Comparison of ENCODE assay signal across 8 cellular contexts in genomic region chr16:47137925-47138324, GRCh38. TPM values are rescaled to one million over a fixed set of nuclear protein-coding genes. Genes with fewer than 3 reads are reported as not detected.
A peak's percentile ranks its signal among the peaks of the same experiment; 100 is the strongest.
DNase-seq lines count a peak whose midpoint lies in the region; ATAC-seq, FAIRE-seq and TF ChIP-seq lines count a peak whose summit lies in the region.
"Not testable (repeated sequence)": the region's sequence is repeated elsewhere in the genome, so short reads cannot be mapped to it uniquely, and the experiment has no call there.

No MANE protein-coding gene starts in this region.

- H3K27me3 Mint-ChIP-seq in activated CD8-positive, alpha-beta T cell treated with anti-CD3 and anti-CD28 coated beads for 36 hours: not testable (repeated sequence)

- not testable (repeated sequence) for H3K9me3 ChIP-seq in A549; RWPE2 (ENCODE audit: severe bottlenecking); endothelial cell of umbilical vein (replicated peaks; ENCODE audit: control insufficient read depth, insufficient read depth, low read length); transverse colon

- CTCF ChIA-PET in A549 (lab: Yijun Ruan, JAX): interaction anchor here (1.4 kb wide), 1 partner anchor 1027 kb away, joined by 4 read pairs; no protein-coding TSS in a partner anchor
- CTCF ChIA-PET in activated CD8-positive, alpha-beta T cell treated with anti-CD3 and anti-CD28 coated beads for 36 hours (lab: Charles Lee): interaction anchor here (2.0 kb wide), 1 partner anchor 1019 kb away, joined by 5 read pairs; no protein-coding TSS in a partner anchor
- CTCF ChIA-PET in endothelial cell of umbilical vein (lab: Charles Lee): interaction anchor here (0.8 to 3.9 kb wide), 6 partner anchors 25 to 1027 kb away, joined by 3 to 40 read pairs (median 4); partner anchors contain the start of genes ITFG1 and PHKB

- TF ChIP-seq POLR2A in A549 (IDR thresholded peaks at IDR 0.05; ENCODE audit: low read length); endothelial cell of umbilical vein (IDR thresholded peaks at IDR 0.05; ENCODE audit: low read depth, low read length); transverse colon (IDR thresholded peaks at IDR 0.05): not testable (repeated sequence)

- peaks cover 29% of the 10 kb centered on the region for H3K79me2 ChIP-seq in endothelial cell of umbilical vein (ENCODE audit: control insufficient read depth, insufficient read depth, low read length)

- not testable (repeated sequence) for H2AFZ ChIP-seq in endothelial cell of umbilical vein (ENCODE audit: low read depth, low read length)

- H3K4me2 ChIP-seq in A549: peak overlapping the region; percentile 35
- not testable (repeated sequence) for H3K4me2 ChIP-seq in endothelial cell of umbilical vein (ENCODE audit: insufficient read depth, low read length)

- TF ChIP-seq CTCF in A549 (IDR thresholded peaks at IDR 0.05); RWPE2 (IDR thresholded peaks at IDR 0.05; ENCODE audit: poor library complexity, severe bottlenecking); activated CD8-positive, alpha-beta T cell treated with anti-CD3 and anti-CD28 coated beads for 36 hours (IDR thresholded peaks at IDR 0.05); brain microvascular endothelial cell (IDR thresholded peaks at IDR 0.05; ENCODE audit: low read depth, low read length, missing control alignments); endothelial cell of umbilical vein (IDR thresholded peaks at IDR 0.05; ENCODE audit: extremely low read depth in 1 of 2, insufficient read depth in 1 of 2, low read depth in 1 of 2, low read length in 2 of 2); transverse colon (IDR thresholded peaks at IDR 0.05): not testable (repeated sequence)

- intact Hi-C loops in activated CD8-positive, alpha-beta T cell treated with anti-CD3 and anti-CD28 coated beads for 36 hours (cut with micrococcal nuclease); endothelial cell of umbilical vein (cut with micrococcal nuclease); transverse colon (cut with DNase I; ENCODE audit: low total_unique reads): not testable (repeated sequence)

- not testable (repeated sequence) for TF ChIP-seq EP300 in A549 (IDR thresholded peaks at IDR 0.05); transverse colon (IDR thresholded peaks at IDR 0.05; ENCODE audit: low read depth)

- H3K4me3 ChIP-seq in A549; RWPE2 (ENCODE audit: severe bottlenecking); brain microvascular endothelial cell (ENCODE audit: low read depth, low read length); endothelial cell of umbilical vein (replicated peaks in 1 of 3; ENCODE audit: insufficient read depth in 1 of 3, low read depth in 1 of 3, low read length in 3 of 3); transverse colon: not testable (repeated sequence)

- WGBS in A549 (ENCODE audit: missing lambda C conversion rate): 45% methylated on average over 9 of the region's 9 CpGs
- 75% methylated on average over 9 of the region's 9 CpGs; no CpG with 5 or more reads in 1 of the 2 donors for WGBS in transverse colon (ENCODE audit: low coverage in 1 of 2), 2 donors

- H3K27ac ChIP-seq in A549 (peak overlapping the region in 1 of 2 experiments; percentile 25; a peak in 1 of 6 replicates), RWPE2 (ENCODE audit: poor library complexity, severe bottlenecking) (peak overlapping the region; percentile 73), endothelial cell of umbilical vein (ENCODE audit: insufficient read depth, low read depth, low read length) (peak overlapping the region; percentile 3)
- H3K27ac ChIP-seq in brain microvascular endothelial cell, transverse colon: not testable (repeated sequence)

- not testable (repeated sequence) for H3K4me3 Mint-ChIP-seq in activated CD8-positive, alpha-beta T cell treated with anti-CD3 and anti-CD28 coated beads for 36 hours

- in situ Hi-C loops in brain microvascular endothelial cell (cut with HindIII; ENCODE audit: low pct_ligation_motif_present, low sequenced_read_pairs): not testable (repeated sequence)
- in situ Hi-C loops in transverse colon (cut with MboI; ENCODE audit: low pct_ligation_motif_present in 1 of 4, low pct_unique_long_range_greater_than_20kb in 1 of 4, low sequenced_read_pairs in 3 of 4): loop anchor here (10.0 to 25.0 kb wide), 3 partner anchors 93 to 1024 kb away; partner anchors contain the start of gene ABCC12 (in 4 of the 4)

- peak in 1 of 2 experiments; percentile 42 for DNase-seq in A549 (ENCODE audit: low read depth in 1 of 2, low spot score in 1 of 2)
- DNase-seq in H4 (ENCODE audit: low spot score): peak; percentile 22
- peak; percentile 8 for DNase-seq in MV-4-11 (lab: John Stamatoyannopoulos, UW)
- DNase-seq in RWPE2 (ENCODE audit: low spot score); endothelial cell of umbilical vein (ENCODE audit: low read depth, low spot score): not testable (repeated sequence)
- peak; percentile 15 for DNase-seq in activated CD8-positive, alpha-beta T cell treated with anti-CD3 and anti-CD28 coated beads for 36 hours
- peak; percentile 33 for DNase-seq in brain microvascular endothelial cell
- peak; percentile 15 for DNase-seq in transverse colon

- H3K36me3 Mint-ChIP-seq in activated CD8-positive, alpha-beta T cell treated with anti-CD3 and anti-CD28 coated beads for 36 hours (ENCODE audit: low read depth): not testable (repeated sequence)

- POLR2A ChIA-PET in A549 (lab: Yijun Ruan, JAX); activated CD8-positive, alpha-beta T cell treated with anti-CD3 and anti-CD28 coated beads for 36 hours (lab: Charles Lee); endothelial cell of umbilical vein (lab: Charles Lee): not testable (repeated sequence)

- FAIRE-seq in A549 (lab: Jason Lieb, UNC); endothelial cell of umbilical vein (lab: Jason Lieb, UNC): not testable (repeated sequence)

- not testable (repeated sequence) for H3K9me1 ChIP-seq in endothelial cell of umbilical vein (replicated peaks; ENCODE audit: control insufficient read depth, extremely low read depth, insufficient read depth, low read length)

- H3K9ac ChIP-seq in endothelial cell of umbilical vein (replicated peaks; ENCODE audit: extremely low read depth, insufficient read depth, low read length): not testable (repeated sequence)

- not testable (repeated sequence) for ATAC-seq in A549; RWPE2 (ENCODE audit: low read depth); activated CD8-positive, alpha-beta T cell treated with anti-CD3 and anti-CD28 coated beads for 36 hours

- TF ChIP-seq RAD21 in A549 (conservative IDR thresholded peaks at IDR 0.05 in 1 of 2, IDR thresholded peaks at IDR 0.05 in 1 of 2): not testable (repeated sequence)

- dilution Hi-C loops in endothelial cell of umbilical vein (cut with MboI; ENCODE audit: extremely low pct_ligation_motif_present, low sequenced_read_pairs): not testable (repeated sequence)

- H3K27me3 ChIP-seq in RWPE2 (ENCODE audit: insufficient read depth, poor library complexity, severe bottlenecking); brain microvascular endothelial cell (replicated peaks); endothelial cell of umbilical vein (ENCODE audit: control insufficient read depth in 2 of 2, insufficient read depth in 2 of 2, low read length in 2 of 2): not testable (repeated sequence)
- peaks cover 21% of the 10 kb centered on the region for H3K27me3 ChIP-seq in transverse colon

- BruUV-seq in endothelial cell of umbilical vein (replicated peaks; lab: Mats Ljungman, UMichigan): not testable (repeated sequence)

- H3K9me3 Mint-ChIP-seq in activated CD8-positive, alpha-beta T cell treated with anti-CD3 and anti-CD28 coated beads for 36 hours: not testable (repeated sequence)

- H3K4me1 ChIP-seq in A549 (peaks cover 49% of the 10 kb centered on the region), RWPE2 (ENCODE audit: insufficient read depth, poor library complexity, severe bottlenecking) (peaks cover 67% of the 10 kb centered on the region), endothelial cell of umbilical vein (ENCODE audit: control insufficient read depth, extremely low read depth, insufficient read depth, low read length) (peaks cover 33% of the 10 kb centered on the region), transverse colon (peaks cover 3 to 36% (median 19%) of the 10 kb centered on the region in 4 donors)

- peaks cover 17% of the 10 kb centered on the region for H3K4me1 Mint-ChIP-seq in activated CD8-positive, alpha-beta T cell treated with anti-CD3 and anti-CD28 coated beads for 36 hours (ENCODE audit: low read depth)

- not testable (repeated sequence) for H4K20me1 ChIP-seq in endothelial cell of umbilical vein (replicated peaks; ENCODE audit: control insufficient read depth, extremely low read depth, insufficient read depth, low read length)

- H3K36me3 ChIP-seq in RWPE2 (ENCODE audit: low read depth); brain microvascular endothelial cell (replicated peaks); endothelial cell of umbilical vein (ENCODE audit: control insufficient read depth in 2 of 2, extremely low read depth in 1 of 2, insufficient read depth in 2 of 2, low read length in 2 of 2); transverse colon: not testable (repeated sequence)

- not testable (repeated sequence) for H3K27ac Mint-ChIP-seq in activated CD8-positive, alpha-beta T cell treated with anti-CD3 and anti-CD28 coated beads for 36 hours

RNA-seq across cellular contexts. Expression of gene NETO2, which starts 5.8 kb away (rescaled TPM):
- polyA plus RNA-seq in A549 (2011; rRNA removed): 124 and 139 TPM in 2 replicates
- polyA plus RNA-seq in A549 (2012; cell fraction: cytosol; rRNA removed): 88.8 and 104 TPM in 2 replicates
- 57.6 and 70.6 TPM in 2 replicates for polyA plus RNA-seq in A549 (2012; cell fraction: nucleus; rRNA removed)
- polyA plus RNA-seq in A549 (2017; fragmentation: RNase III; extraction: RNeasy Plus Mini Kit Qiagen cat#74134 plus additional on column Dnase treatment): 65.2 to 71.5 TPM (median 65.4 TPM) in 3 replicates
- 49.3 and 59.0 TPM in 2 replicates for polyA minus RNA-seq in A549 (2011; rRNA and poly(A)+ RNA removed)
- 58.7 and 69.8 TPM in 2 replicates for total RNA-seq in H4 (2014; rRNA removed; shearing (Covaris generic))
- total RNA-seq in activated CD8-positive, alpha-beta T cell treated with anti-CD3 and anti-CD28 coated beads for 36 hours: 1 to 10 TPM; 2.8 to 3.1 TPM
- 24.8 and 27.6 TPM in 2 replicates for total RNA-seq in endothelial cell of umbilical vein
- 15.5 and 18.4 TPM in 2 replicates for polyA plus RNA-seq in endothelial cell of umbilical vein
- 37.5 and 45.4 TPM in 2 replicates for polyA plus RNA-seq in endothelial cell of umbilical vein (2011; cell fraction: cytosol; rRNA removed)
- polyA plus RNA-seq in endothelial cell of umbilical vein (2011; cell fraction: nucleus; rRNA removed): 28.6 and 37.5 TPM in 2 replicates
- polyA plus RNA-seq in endothelial cell of umbilical vein (2012): 35.8 and 61.1 TPM in 2 replicates
- 24.7 and 26.3 TPM in 2 replicates for polyA minus RNA-seq in endothelial cell of umbilical vein
- polyA minus RNA-seq in endothelial cell of umbilical vein (2011; cell fraction: cytosol; rRNA and poly(A)+ RNA removed): 26.2 TPM
- polyA minus RNA-seq in endothelial cell of umbilical vein (2011; cell fraction: nucleus; rRNA and poly(A)+ RNA removed): 11.0 TPM in 2 replicates
- total RNA-seq in transverse colon: 10 to 100 TPM in 3 of 4 donors, 1 to 10 TPM in 1; 5.0 to 31.7 (median 15.9) TPM
